Comparison of ENCODE assay signal across 9 cellular contexts in the genomic region with DNA sequence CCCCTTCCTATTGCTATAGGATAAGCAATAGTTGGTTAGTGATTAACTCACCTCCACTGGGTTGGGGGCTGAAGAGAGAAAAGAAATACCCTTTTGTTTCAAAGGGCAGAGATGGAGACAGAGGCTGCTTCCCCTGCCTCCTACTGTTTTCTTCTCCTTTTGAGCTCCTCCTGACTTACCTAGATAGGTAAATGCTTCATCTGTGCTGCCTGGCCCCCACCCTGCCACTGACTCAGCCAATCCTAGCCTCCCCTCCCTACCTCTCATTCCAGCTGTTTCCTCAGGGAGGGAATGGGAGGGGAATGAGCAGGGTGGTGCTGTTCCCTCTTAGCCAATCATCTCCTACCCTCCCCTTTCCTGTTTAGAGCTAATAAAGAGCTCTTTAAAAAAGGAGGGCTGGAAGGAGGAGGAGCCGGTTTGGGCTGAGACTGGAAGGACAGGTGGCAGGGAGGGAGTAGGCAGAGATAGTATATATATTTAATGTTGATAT. TPM values are rescaled to one million over a fixed set of nuclear protein-coding genes. Genes with fewer than 3 reads are reported as not detected.
DNase-seq lines count a peak whose midpoint lies in the region; ATAC-seq and TF ChIP-seq lines count a peak whose summit lies in the region.
"Had no signal": no experiment of that assay in that cellular context is flagged by ENCODE, and none has a peak within 500 bp of the region (broad histone marks: within the 10 kb centered on the region; RNA-seq: fewer than 3 reads in every experiment).

A gene (minus strand): TSS at position 229 of the 490 bp plus-strand sequence. CDS start 5,158 bp downstream, outside the sequence.

- no peak for ATAC-seq in HG03457 (IDR thresholded peaks at IDR 0.05; ENCODE audit: unreplicated experiment)

- H3K4me3 Mint-ChIP-seq in activated naive CD4-positive, alpha-beta T cell treated with anti-CD3 and anti-CD28 coated beads for 36 hours = no peak within 1 kb of the TSS
- no peak within 1 kb of the TSS for H3K4me3 Mint-ChIP-seq in activated naive CD8-positive, alpha-beta T cell treated with anti-CD3 and anti-CD28 coated beads for 36 hours

- H3K36me3 Mint-ChIP-seq in activated naive CD4-positive, alpha-beta T cell treated with anti-CD3 and anti-CD28 coated beads for 36 hours (ENCODE audit: low read depth) = no peaks in the 10 kb centered on the region
- H3K36me3 Mint-ChIP-seq in activated naive CD8-positive, alpha-beta T cell treated with anti-CD3 and anti-CD28 coated beads for 36 hours = no peaks in the 10 kb centered on the region

- H3K27me3 Mint-ChIP-seq in activated naive CD4-positive, alpha-beta T cell treated with anti-CD3 and anti-CD28 coated beads for 36 hours (ENCODE audit: low read depth) = peaks cover 24% of the 10 kb centered on the region
- H3K27me3 Mint-ChIP-seq in activated naive CD8-positive, alpha-beta T cell treated with anti-CD3 and anti-CD28 coated beads for 36 hours = peaks cover 43% of the 10 kb centered on the region

- H3K9me3 Mint-ChIP-seq in activated naive CD4-positive, alpha-beta T cell treated with anti-CD3 and anti-CD28 coated beads for 36 hours = no peaks in the 10 kb centered on the region
- no peaks in the 10 kb centered on the region for H3K9me3 Mint-ChIP-seq in activated naive CD8-positive, alpha-beta T cell treated with anti-CD3 and anti-CD28 coated beads for 36 hours

- no peaks in the 10 kb centered on the region for H3K9me3 ChIP-seq in colonic mucosa

- H3K4me3 ChIP-seq in colonic mucosa = peak within 1 kb of the TSS; percentile 30

- DNase-seq in DMS53 (lab: John Stamatoyannopoulos, UW) (peak; percentile 98), NCI-H2081 (lab: John Stamatoyannopoulos, UW) (peak; percentile 87 to 96), colonic mucosa (peak; percentile 87), mucosa of gallbladder (ENCODE audit: low spot score) (peak; percentile 84), middle frontal gyrus (ENCODE audit: extremely low spot score, low spot score) (no peak)
- DNase-seq in activated naive CD4-positive, alpha-beta T cell treated with anti-CD3 and anti-CD28 coated beads for 36 hours = no peak
- DNase-seq in activated naive CD8-positive, alpha-beta T cell treated with anti-CD3 and anti-CD28 coated beads for 36 hours = no peak
- DNase-seq: T-helper 9 cell had no signal

- CTCF ChIA-PET in activated naive CD4-positive, alpha-beta T cell treated with anti-CD3 and anti-CD28 coated beads for 36 hours (lab: Charles Lee) = interaction anchor here (1.1 to 1.4 kb wide), 3 partner anchors 10 to 27 kb away, joined by 3 to 5 read pairs (median 4); no protein-coding TSS in a partner anchor

- no peaks in the 10 kb centered on the region for H3K4me1 Mint-ChIP-seq in activated naive CD4-positive, alpha-beta T cell treated with anti-CD3 and anti-CD28 coated beads for 36 hours (ENCODE audit: low read depth)
- no peaks in the 10 kb centered on the region for H3K4me1 Mint-ChIP-seq in activated naive CD8-positive, alpha-beta T cell treated with anti-CD3 and anti-CD28 coated beads for 36 hours

- H3K27ac Mint-ChIP-seq in activated naive CD4-positive, alpha-beta T cell treated with anti-CD3 and anti-CD28 coated beads for 36 hours = no peak within 1 kb of the TSS
- H3K27ac Mint-ChIP-seq in activated naive CD8-positive, alpha-beta T cell treated with anti-CD3 and anti-CD28 coated beads for 36 hours = no peak within 1 kb of the TSS

- H3K4me1 ChIP-seq in colonic mucosa = peaks cover 9% of the 10 kb centered on the region

- peak within 1 kb of the TSS; percentile 89 for H3K27ac ChIP-seq in colonic mucosa

- intact Hi-C loops in colonic mucosa (cut with DNase I) = loop anchor here (10.0 kb wide), 1 partner anchor 52 kb away; a partner anchor contains a TSS
- intact Hi-C loops in activated naive CD4-positive, alpha-beta T cell treated with anti-CD3 and anti-CD28 coated beads for 36 hours (cut with micrococcal nuclease) = no loop called here

- TF ChIP-seq CTCF in colonic mucosa (IDR thresholded peaks at IDR 0.05) = no peak

- no peaks in the 10 kb centered on the region for H3K27me3 ChIP-seq in colonic mucosa

- H3K36me3 ChIP-seq in colonic mucosa = no peaks in the 10 kb centered on the region

- H3K9ac ChIP-seq in colonic mucosa (ENCODE audit: low read depth in 2 of 2, low read length in 2 of 2) = peak within 1 kb of the TSS; percentile 58 to 80

RNA-seq across cellular contexts. Expression of the gene that starts here (rescaled TPM):
- total RNA-seq in colonic mucosa (10 to 100 TPM; 12.0 to 25.5 TPM), mucosa of gallbladder (45.1 TPM)
- not detected for total RNA-seq in activated naive CD4-positive, alpha-beta T cell treated with anti-CD3 and anti-CD28 coated beads for 36 hours
- total RNA-seq in activated naive CD8-positive, alpha-beta T cell treated with anti-CD3 and anti-CD28 coated beads for 36 hours = under 1 TPM in 1 of 2 experiments, not detected in 1; 0.08 TPM

Comparison
In these comparisons a context has a peak if more than half of its experiments do, and no peak if none do; other contexts are left out.
1. RNA of the gene that starts here (total RNA-seq): 45.1 TPM in mucosa of gallbladder (single experiment) and 12.0 to 25.5 TPM in colonic mucosa; 0.08 TPM in activated naive CD8-positive, alpha-beta T cell treated with anti-CD3 and anti-CD28 coated beads for 36 hours and not detected in activated naive CD4-positive, alpha-beta T cell treated with anti-CD3 and anti-CD28 coated beads for 36 hours; every median in the first group is over 10 times any median in the second.
2. DNase-seq: peak in DMS53 (single experiment), NCI-H2081 (2 of 2), colonic mucosa (single experiment) and mucosa of gallbladder (single experiment); none in activated naive CD4-positive, alpha-beta T cell treated with anti-CD3 and anti-CD28 coated beads for 36 hours (single experiment), activated naive CD8-positive, alpha-beta T cell treated with anti-CD3 and anti-CD28 coated beads for 36 hours (single experiment) and middle frontal gyrus (single experiment).